11 cellular contexts compared by ENCODE assay signal in genomic region chr12:8077207-8077606, GRCh38. TPM values are rescaled to one million over a fixed set of nuclear protein-coding genes. Genes with fewer than 3 reads are reported as not detected.
DNase-seq lines count a peak whose midpoint lies in the region; TF ChIP-seq lines count a peak whose summit lies in the region.
"Had no signal": no experiment of that assay in that cellular context is flagged by ENCODE, and none has a peak within 500 bp of the region (broad histone marks: within the 10 kb centered on the region; RNA-seq: fewer than 3 reads in every experiment).

No MANE protein-coding gene starts in this region.

- DNase-seq in EL (peak; percentile 78), M059J (ENCODE audit: low read depth) (peak; percentile 79), amniotic stem cell (lab: John Stamatoyannopoulos, UW) (peak; percentile 13), mesendoderm (peak; percentile 56), NCI-H446 treated with DMSO at 0.1 percent for 48 hours (lab: John Stamatoyannopoulos, UW) (no peak), GM19238 (ENCODE audit: insufficient read length, low spot score) (no peak), chondrocyte (ENCODE audit: low spot score) (no peak)
- DNase-seq: activated CD4-positive, alpha-beta T cell treated with anti-CD3 and anti-CD28 coated beads for 4 hours; aorta; Karpas-422; RPMI8226 had no signal

- no peak overlapping the region for H2BK15ac ChIP-seq in mesendoderm (replicated peaks; ENCODE audit: low read depth)

- H3K4me2 ChIP-seq in mesendoderm (ENCODE audit: low read length) = no peak overlapping the region

- no peak overlapping the region for H3K23ac ChIP-seq in mesendoderm (ENCODE audit: low read length)

- no peak for TF ChIP-seq CTCF in chondrocyte (IDR thresholded peaks at IDR 0.05)

- no peak overlapping the region for H2AK5ac ChIP-seq in mesendoderm (ENCODE audit: low read length)

- no peaks in the 10 kb centered on the region for H3K9me3 Mint-ChIP-seq in chondrocyte (ENCODE audit: low read depth)

- H3K27me3 ChIP-seq in mesendoderm (ENCODE audit: insufficient read depth, low read length, poor library complexity) = no peaks in the 10 kb centered on the region

- no peak overlapping the region for H2BK120ac ChIP-seq in mesendoderm (ENCODE audit: low read depth, low read length)

- H3K36me3 Mint-ChIP-seq in chondrocyte (ENCODE audit: low read depth) = no peaks in the 10 kb centered on the region

- no peak overlapping the region for H4K8ac ChIP-seq in mesendoderm (ENCODE audit: low read depth, low read length)

- no peak overlapping the region for H3K56ac ChIP-seq in mesendoderm (ENCODE audit: low read length)

- no peak overlapping the region for H3K4me3 ChIP-seq in mesendoderm (ENCODE audit: low read length)

- H3K79me1 ChIP-seq in mesendoderm (ENCODE audit: low read length) = no peaks in the 10 kb centered on the region

- H3K4me3 Mint-ChIP-seq in chondrocyte (ENCODE audit: unreplicated experiment) = no peak overlapping the region

- no peak overlapping the region for H3K18ac ChIP-seq in mesendoderm (ENCODE audit: low read length)

- no peak overlapping the region for H2BK5ac ChIP-seq in mesendoderm (ENCODE audit: low read length)

- peaks cover 12% of the 10 kb centered on the region for H3K4me1 Mint-ChIP-seq in chondrocyte (ENCODE audit: low read depth)

- WGBS in mesendoderm (ENCODE audit: extremely low coverage, insufficient coverage, low lambda C conversion rate) = no CpG with 5 or more reads among the region's 4 CpGs

- H3K27me3 Mint-ChIP-seq in chondrocyte (ENCODE audit: low read depth) = no peaks in the 10 kb centered on the region

- H3K27ac ChIP-seq in mesendoderm (ENCODE audit: low read depth, low read length) = no peak overlapping the region

- H3K36me3 ChIP-seq in mesendoderm (ENCODE audit: control insufficient read depth, insufficient read depth, low read length) = no peaks in the 10 kb centered on the region

- peaks cover under 1% of the 10 kb centered on the region for H3K79me2 ChIP-seq in mesendoderm (ENCODE audit: control insufficient read depth, insufficient read depth, low read length)

- no peak overlapping the region for H3K27ac Mint-ChIP-seq in chondrocyte (ENCODE audit: unreplicated experiment)

- no peak overlapping the region for H4K5ac ChIP-seq in mesendoderm (ENCODE audit: low read length)

- H3K4me1 ChIP-seq in mesendoderm (ENCODE audit: control insufficient read depth, low read depth, low read length) = peaks cover 1% of the 10 kb centered on the region

- H3K4ac ChIP-seq in mesendoderm (ENCODE audit: low read depth, low read length) = no peak overlapping the region

- no peak overlapping the region for H3K9ac ChIP-seq in mesendoderm (ENCODE audit: low read length)

RNA-seq across cellular contexts. Expression of gene NECAP1, which starts 4.9 kb away (rescaled TPM):
- 39.0 and 44.7 TPM in 2 replicates for total RNA-seq in M059J (2014; rRNA removed; shearing (Covaris generic))
- 16.1 TPM for polyA plus RNA-seq in mesendoderm (2013, experiment 1 of 2)
- 16.1 TPM for polyA plus RNA-seq in mesendoderm (2013, experiment 2 of 2)
- total RNA-seq in chondrocyte = 23.1 to 36.9 TPM (median 26.1 TPM) in 3 replicates

RNA-seq across cellular contexts. Expression of gene C3AR1, which starts 11.0 kb away (rescaled TPM):
- total RNA-seq in M059J (2014; rRNA removed; shearing (Covaris generic)) = 0.47 and 1.3 TPM in 2 replicates
- polyA plus RNA-seq in mesendoderm (2013, experiment 1 of 2) = not detected
- not detected for polyA plus RNA-seq in mesendoderm (2013, experiment 2 of 2)
- 0.27 to 0.59 TPM in 2 of 3 replicates, not detected in the other for total RNA-seq in chondrocyte

RNA-seq across cellular contexts. Expression of gene FOXJ2, which starts 44.7 kb away (rescaled TPM):
- total RNA-seq in M059J (2014; rRNA removed; shearing (Covaris generic)) = 6.7 and 13.8 TPM in 2 replicates
- 6.4 TPM for polyA plus RNA-seq in mesendoderm (2013, experiment 1 of 2)
- polyA plus RNA-seq in mesendoderm (2013, experiment 2 of 2) = 6.6 TPM
- 21.1 to 24.0 TPM (median 23.4 TPM) in 3 replicates for total RNA-seq in chondrocyte

RNA-seq across cellular contexts. Expression of gene CLEC4A, which starts 46.2 kb away (rescaled TPM):
- total RNA-seq in M059J (2014; rRNA removed; shearing (Covaris generic)) = 0.96 TPM in 1 of 2 replicates, not detected in the other
- polyA plus RNA-seq in mesendoderm (2013, experiment 1 of 2) = 0.08 TPM
- 0.07 TPM for polyA plus RNA-seq in mesendoderm (2013, experiment 2 of 2)
- total RNA-seq in chondrocyte = 0.65 to 1.1 TPM (median 0.99 TPM) in 3 replicates

Comparison
In these comparisons a context has a peak if more than half of its experiments do, and no peak if none do; other contexts are left out.
1. DNase-seq: peak in EL (single experiment), M059J (single experiment), amniotic stem cell (single experiment) and mesendoderm (single experiment); none in NCI-H446 treated with DMSO at 0.1 percent for 48 hours (single experiment), GM19238 (single experiment) and chondrocyte (single experiment).